1 cellular context compared by ENCODE assay signal in the genomic region with DNA sequence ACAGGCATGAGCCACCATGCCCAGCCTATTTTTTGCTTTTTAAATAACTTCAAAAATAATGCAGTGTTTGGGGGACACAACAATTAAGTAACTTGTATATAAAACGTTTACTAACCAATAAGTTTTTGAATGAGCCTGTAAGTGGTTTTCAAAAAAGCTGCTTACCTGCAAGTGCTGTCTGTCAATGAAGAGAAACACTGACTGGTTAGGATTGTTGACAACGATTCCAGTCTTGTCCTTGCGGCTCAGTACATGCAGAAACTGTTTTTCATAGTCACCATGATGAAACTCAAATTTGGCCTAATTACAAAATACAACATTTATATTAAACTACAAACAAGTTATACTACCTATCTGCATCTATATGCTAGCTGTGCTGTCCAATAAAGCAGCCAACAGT.
TF ChIP-seq lines count a peak whose summit lies in the region.

No MANE protein-coding gene starts in this region.

TF ChIP-seq in GM12878, 131 proteins besides CTCF, POLR2A, EP300 and RAD21:
- TF ChIP-seq BACH1 (IDR thresholded peaks at IDR 0.05; ENCODE audit: borderline replicate concordance) (no peak), FOXM1 (IDR thresholded peaks at IDR 0.05; ENCODE audit: low read depth, low read length) (no peak), NRF1 (conservative IDR thresholded peaks at IDR 0.05; ENCODE audit: low read depth, low read length) (no peak), IKZF2 (IDR thresholded peaks at IDR 0.05) (no peak), EZH2 (IDR thresholded peaks at IDR 0.05; ENCODE audit: borderline replicate concordance, control insufficient read depth, low read depth, low read length) (no peak), POLR2AphosphoS2 (IDR thresholded peaks at IDR 0.05; ENCODE audit: low read depth, low read length) (no peak), IKZF1 (conservative IDR thresholded peaks at IDR 0.05) (no peak), SREBF2 (IDR thresholded peaks at IDR 0.05; ENCODE audit: low read length) (no peak), CUX1 (IDR thresholded peaks at IDR 0.05; ENCODE audit: insufficient replicate concordance, low read depth, low read length) (no peak), BHLHE40 (IDR thresholded peaks at IDR 0.05; ENCODE audit: borderline replicate concordance in 1 of 2, low read depth in 2 of 2, low read length in 1 of 2) (no peak), RELA (IDR thresholded peaks at IDR 0.05; ENCODE audit: borderline replicate concordance, partially characterized antibody) (no peak), YY1 (IDR thresholded peaks at IDR 0.05; ENCODE audit: low read depth, low read length) (no peak), ZSCAN29 (IDR thresholded peaks at IDR 0.05) (no peak), SRF (IDR thresholded peaks at IDR 0.05; ENCODE audit: low read depth in 2 of 2, low read length in 2 of 2) (no peak)
- TF ChIP-seq, protein P1, sequence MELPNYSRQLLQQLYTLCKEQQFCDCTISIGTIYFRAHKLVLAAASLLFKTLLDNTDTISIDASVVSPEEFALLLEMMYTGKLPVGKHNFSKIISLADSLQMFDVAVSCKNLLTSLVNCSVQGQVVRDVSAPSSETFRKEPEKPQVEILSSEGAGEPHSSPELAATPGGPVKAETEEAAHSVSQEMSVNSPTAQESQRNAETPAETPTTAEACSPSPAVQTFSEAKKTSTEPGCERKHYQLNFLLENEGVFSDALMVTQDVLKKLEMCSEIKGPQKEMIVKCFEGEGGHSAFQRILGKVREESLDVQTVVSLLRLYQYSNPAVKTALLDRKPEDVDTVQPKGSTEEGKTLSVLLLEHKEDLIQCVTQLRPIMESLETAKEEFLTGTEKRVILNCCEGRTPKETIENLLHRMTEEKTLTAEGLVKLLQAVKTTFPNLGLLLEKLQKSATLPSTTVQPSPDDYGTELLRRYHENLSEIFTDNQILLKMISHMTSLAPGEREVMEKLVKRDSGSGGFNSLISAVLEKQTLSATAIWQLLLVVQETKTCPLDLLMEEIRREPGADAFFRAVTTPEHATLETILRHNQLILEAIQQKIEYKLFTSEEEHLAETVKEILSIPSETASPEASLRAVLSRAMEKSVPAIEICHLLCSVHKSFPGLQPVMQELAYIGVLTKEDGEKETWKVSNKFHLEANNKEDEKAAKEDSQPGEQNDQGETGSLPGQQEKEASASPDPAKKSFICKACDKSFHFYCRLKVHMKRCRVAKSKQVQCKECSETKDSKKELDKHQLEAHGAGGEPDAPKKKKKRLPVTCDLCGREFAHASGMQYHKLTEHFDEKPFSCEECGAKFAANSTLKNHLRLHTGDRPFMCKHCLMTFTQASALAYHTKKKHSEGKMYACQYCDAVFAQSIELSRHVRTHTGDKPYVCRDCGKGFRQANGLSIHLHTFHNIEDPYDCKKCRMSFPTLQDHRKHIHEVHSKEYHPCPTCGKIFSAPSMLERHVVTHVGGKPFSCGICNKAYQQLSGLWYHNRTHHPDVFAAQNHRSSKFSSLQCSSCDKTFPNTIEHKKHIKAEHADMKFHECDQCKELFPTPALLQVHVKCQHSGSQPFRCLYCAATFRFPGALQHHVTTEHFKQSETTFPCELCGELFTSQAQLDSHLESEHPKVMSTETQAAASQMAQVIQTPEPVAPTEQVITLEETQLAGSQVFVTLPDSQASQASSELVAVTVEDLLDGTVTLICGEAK (IDR thresholded peaks at IDR 0.05; ENCODE audit: borderline replicate concordance), result no peak
- TF ChIP-seq, protein P2, sequence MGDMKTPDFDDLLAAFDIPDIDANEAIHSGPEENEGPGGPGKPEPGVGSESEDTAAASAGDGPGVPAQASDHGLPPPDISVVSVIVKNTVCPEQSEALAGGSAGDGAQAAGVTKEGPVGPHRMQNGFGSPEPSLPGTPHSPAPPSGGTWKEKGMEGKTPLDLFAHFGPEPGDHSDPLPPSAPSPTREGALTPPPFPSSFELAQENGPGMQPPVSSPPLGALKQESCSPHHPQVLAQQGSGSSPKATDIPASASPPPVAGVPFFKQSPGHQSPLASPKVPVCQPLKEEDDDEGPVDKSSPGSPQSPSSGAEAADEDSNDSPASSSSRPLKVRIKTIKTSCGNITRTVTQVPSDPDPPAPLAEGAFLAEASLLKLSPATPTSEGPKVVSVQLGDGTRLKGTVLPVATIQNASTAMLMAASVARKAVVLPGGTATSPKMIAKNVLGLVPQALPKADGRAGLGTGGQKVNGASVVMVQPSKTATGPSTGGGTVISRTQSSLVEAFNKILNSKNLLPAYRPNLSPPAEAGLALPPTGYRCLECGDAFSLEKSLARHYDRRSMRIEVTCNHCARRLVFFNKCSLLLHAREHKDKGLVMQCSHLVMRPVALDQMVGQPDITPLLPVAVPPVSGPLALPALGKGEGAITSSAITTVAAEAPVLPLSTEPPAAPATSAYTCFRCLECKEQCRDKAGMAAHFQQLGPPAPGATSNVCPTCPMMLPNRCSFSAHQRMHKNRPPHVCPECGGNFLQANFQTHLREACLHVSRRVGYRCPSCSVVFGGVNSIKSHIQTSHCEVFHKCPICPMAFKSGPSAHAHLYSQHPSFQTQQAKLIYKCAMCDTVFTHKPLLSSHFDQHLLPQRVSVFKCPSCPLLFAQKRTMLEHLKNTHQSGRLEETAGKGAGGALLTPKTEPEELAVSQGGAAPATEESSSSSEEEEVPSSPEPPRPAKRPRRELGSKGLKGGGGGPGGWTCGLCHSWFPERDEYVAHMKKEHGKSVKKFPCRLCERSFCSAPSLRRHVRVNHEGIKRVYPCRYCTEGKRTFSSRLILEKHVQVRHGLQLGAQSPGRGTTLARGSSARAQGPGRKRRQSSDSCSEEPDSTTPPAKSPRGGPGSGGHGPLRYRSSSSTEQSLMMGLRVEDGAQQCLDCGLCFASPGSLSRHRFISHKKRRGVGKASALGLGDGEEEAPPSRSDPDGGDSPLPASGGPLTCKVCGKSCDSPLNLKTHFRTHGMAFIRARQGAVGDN (IDR thresholded peaks at IDR 0.05), result no peak
